ENCODE assay signal across 12 cellular contexts in genomic region chr20:48776306-48776705, GRCh38. TPM values are rescaled to one million over a fixed set of nuclear protein-coding genes. Genes with fewer than 3 reads are reported as not detected.
DNase-seq lines count a peak whose midpoint lies in the region; ATAC-seq and TF ChIP-seq lines count a peak whose summit lies in the region.
"Had no signal": no experiment of that assay in that cellular context is flagged by ENCODE, and none has a peak within 500 bp of the region (broad histone marks: within the 10 kb centered on the region; RNA-seq: fewer than 3 reads in every experiment).

No MANE protein-coding gene starts in this region.

- peaks cover 0 to 10% (median 0%) of the 10 kb centered on the region in 11 experiments; a peak in 3 of 22 replicates for H3K36me3 ChIP-seq in BLaER1 treated with 17β-estradiol and CSF1 and Interleukin-3, amounts not matched to agents 10 nM and 100 nM
- no peaks in the 10 kb centered on the region for H3K36me3 ChIP-seq in neural progenitor cell

- H3F3A ChIP-seq in neural progenitor cell (ENCODE audit: low read depth): no peaks in the 10 kb centered on the region

- H3K27ac ChIP-seq in BLaER1 treated with 17β-estradiol and CSF1 and Interleukin-3, amounts not matched to agents 10 nM and 100 nM: peak overlapping the region in 10 of 11 experiments; percentile 37 to 78 (median 63); a peak in 17 of 22 replicates
- no peak overlapping the region for H3K27ac ChIP-seq in neural progenitor cell

- peaks cover 0 to 99% (median 0%) of the 10 kb centered on the region in 11 experiments; a peak in 5 of 22 replicates for H4K20me1 ChIP-seq in BLaER1 treated with 17β-estradiol and CSF1 and Interleukin-3, amounts not matched to agents 10 nM and 100 nM
- H4K20me1 ChIP-seq in neural progenitor cell (ENCODE audit: low read depth): no peaks in the 10 kb centered on the region

- peaks cover 0 to 21% (median 12%) of the 10 kb centered on the region in 11 experiments; a peak in 19 of 22 replicates for H3K9me3 ChIP-seq in BLaER1 treated with 17β-estradiol and CSF1 and Interleukin-3, amounts not matched to agents 10 nM and 100 nM (replicated peaks in 1 of 11)
- peaks cover 7% of the 10 kb centered on the region for H3K9me3 ChIP-seq in neural progenitor cell (ENCODE audit: low read depth)

- ATAC-seq in Right ventricle myocardium superior (ENCODE audit: poor library complexity) (no peak), HG03039 (IDR thresholded peaks at IDR 0.05; ENCODE audit: unreplicated experiment) (no peak)
- ATAC-seq: K562, left lobe of liver had no signal

- TF ChIP-seq CTCF in neural progenitor cell (IDR thresholded peaks at IDR 0.05): no peak

- H3K36me3 Mint-ChIP-seq in dendritic cell treated with granulocyte-macrophage colony-stimulating factor and Interleukin-4, amounts not matched to agents 40 ng/mL and 50 ng/mL, for 4 days (ENCODE audit: low read depth): peaks cover 35% of the 10 kb centered on the region
- H3K36me3 Mint-ChIP-seq in neural progenitor cell: peaks cover 35% of the 10 kb centered on the region

- peaks cover 77% of the 10 kb centered on the region for H3K4me1 Mint-ChIP-seq in dendritic cell treated with granulocyte-macrophage colony-stimulating factor and Interleukin-4, amounts not matched to agents 40 ng/mL and 50 ng/mL, for 4 days (ENCODE audit: low read depth)
- peaks cover 37% of the 10 kb centered on the region for H3K4me1 Mint-ChIP-seq in neural progenitor cell

- peak; percentile 85 for DNase-seq in HS-5 (ENCODE audit: low read depth)
- no peak for DNase-seq in neural progenitor cell (ENCODE audit: low spot score)
- DNase-seq in pons (ENCODE audit: low spot score): no peak
- DNase-seq in Right ventricle myocardium superior: no peak
- no peak for DNase-seq in stimulated activated CD4-positive, alpha-beta T cell treated with anti-CD3 and anti-CD28 coated beads, Interleukin-12 subunit alpha, Interleukin-12 subunit beta, amount 100 ng/mL, for 4 hours
- DNase-seq: NCI-H774, T-helper 2 cell had no signal

- no peaks in the 10 kb centered on the region for H3K27me3 Mint-ChIP-seq in dendritic cell treated with granulocyte-macrophage colony-stimulating factor and Interleukin-4, amounts not matched to agents 40 ng/mL and 50 ng/mL, for 4 days
- no peaks in the 10 kb centered on the region for H3K27me3 Mint-ChIP-seq in neural progenitor cell (ENCODE audit: insufficient read depth, low read depth)

- H3K4me3 Mint-ChIP-seq in dendritic cell treated with granulocyte-macrophage colony-stimulating factor and Interleukin-4, amounts not matched to agents 40 ng/mL and 50 ng/mL, for 4 days: no peak overlapping the region
- peak overlapping the region; percentile 49 for H3K4me3 Mint-ChIP-seq in neural progenitor cell

- peaks cover 37 to 83% (median 63%) of the 10 kb centered on the region in 10 experiments for H3K4me1 ChIP-seq in BLaER1 treated with 17β-estradiol and CSF1 and Interleukin-3, amounts not matched to agents 10 nM and 100 nM
- no peaks in the 10 kb centered on the region for H3K4me1 ChIP-seq in neural progenitor cell

- peak overlapping the region in 3 of 11 experiments; percentile 11 to 31 (median 30); a peak in 3 of 22 replicates for H3K9ac ChIP-seq in BLaER1 treated with 17β-estradiol and CSF1 and Interleukin-3, amounts not matched to agents 10 nM and 100 nM
- H3K9ac ChIP-seq in neural progenitor cell: no peak overlapping the region

- H3K9me3 Mint-ChIP-seq in dendritic cell treated with granulocyte-macrophage colony-stimulating factor and Interleukin-4, amounts not matched to agents 40 ng/mL and 50 ng/mL, for 4 days: no peaks in the 10 kb centered on the region
- H3K9me3 Mint-ChIP-seq in neural progenitor cell: peaks cover 41% of the 10 kb centered on the region

- H2AFZ ChIP-seq in neural progenitor cell (replicated peaks): no peak overlapping the region

- no peaks in the 10 kb centered on the region for H3K27me3 ChIP-seq in BLaER1 treated with 17β-estradiol and CSF1 and Interleukin-3, amounts not matched to agents 10 nM and 100 nM
- no peaks in the 10 kb centered on the region for H3K27me3 ChIP-seq in neural progenitor cell

- intact Hi-C loops in dendritic cell treated with granulocyte-macrophage colony-stimulating factor and Interleukin-4, amounts not matched to agents 40 ng/mL and 50 ng/mL, for 4 days (cut with micrococcal nuclease): no loop called here
- intact Hi-C loops in Right ventricle myocardium superior (cut with DNase I): no loop called here

- no peak overlapping the region for H3K4me3 ChIP-seq in BLaER1 treated with 17β-estradiol and CSF1 and Interleukin-3, amounts not matched to agents 10 nM and 100 nM
- H3K4me3 ChIP-seq in neural progenitor cell: no peak overlapping the region
- H3K4me3 ChIP-seq: K562 had no signal

- peak overlapping the region; percentile 87 for H3K27ac Mint-ChIP-seq in dendritic cell treated with granulocyte-macrophage colony-stimulating factor and Interleukin-4, amounts not matched to agents 40 ng/mL and 50 ng/mL, for 4 days
- peak overlapping the region; percentile 93 for H3K27ac Mint-ChIP-seq in neural progenitor cell

- H3K4me2 ChIP-seq in BLaER1 treated with 17β-estradiol and CSF1 and Interleukin-3, amounts not matched to agents 10 nM and 100 nM: peak overlapping the region in 7 of 11 experiments; percentile 19 to 94 (median 88); a peak in 12 of 22 replicates
- H3K4me2 ChIP-seq in neural progenitor cell: no peak overlapping the region

- no peaks in the 10 kb centered on the region for H3K79me2 ChIP-seq in neural progenitor cell (ENCODE audit: low read depth)

RNA-seq across cellular contexts. Expression of gene PREX1, which starts 51.5 kb away (rescaled TPM):
- total RNA-seq in neural progenitor cell (ENCODE audit: low replicate concordance) (4.5 and 13.4 TPM in 2 replicates), Right ventricle myocardium superior (10.3 TPM)
